ENCODE assay signal across 1 cellular context in the genomic region with DNA sequence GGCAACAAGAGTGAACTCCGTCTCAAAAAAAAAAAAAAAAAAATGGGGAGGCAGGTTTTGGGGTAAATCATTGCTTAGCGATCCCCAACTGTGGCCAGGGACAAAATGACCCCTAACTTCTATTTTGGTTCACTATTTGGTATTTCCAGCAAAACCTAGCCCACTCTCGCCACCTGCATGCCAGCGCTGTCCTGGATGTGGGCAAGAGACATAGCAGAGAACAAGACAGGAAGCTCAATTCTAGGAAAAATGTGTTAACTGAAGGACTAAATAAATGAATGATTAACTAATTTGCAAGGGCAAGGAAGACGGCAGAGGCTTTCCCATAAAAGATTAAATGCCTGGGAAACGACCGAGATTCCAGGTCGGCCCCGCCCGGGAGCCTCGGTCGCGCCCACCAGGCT.
TF ChIP-seq lines count a peak whose summit lies in the region.

No MANE protein-coding gene starts in this region.

TF ChIP-seq in SK-N-SH, 30 proteins besides CTCF, POLR2A, EP300 and RAD21 (continued from another document):
- TF ChIP-seq, protein P1, sequence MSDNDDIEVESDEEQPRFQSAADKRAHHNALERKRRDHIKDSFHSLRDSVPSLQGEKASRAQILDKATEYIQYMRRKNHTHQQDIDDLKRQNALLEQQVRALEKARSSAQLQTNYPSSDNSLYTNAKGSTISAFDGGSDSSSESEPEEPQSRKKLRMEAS (IDR thresholded peaks at IDR 0.05; ENCODE audit: low read depth) = no peak
- no peak for TF ChIP-seq NRF1 (IDR thresholded peaks at IDR 0.05; ENCODE audit: low read depth, low read length)
- TF ChIP-seq, protein P2, sequence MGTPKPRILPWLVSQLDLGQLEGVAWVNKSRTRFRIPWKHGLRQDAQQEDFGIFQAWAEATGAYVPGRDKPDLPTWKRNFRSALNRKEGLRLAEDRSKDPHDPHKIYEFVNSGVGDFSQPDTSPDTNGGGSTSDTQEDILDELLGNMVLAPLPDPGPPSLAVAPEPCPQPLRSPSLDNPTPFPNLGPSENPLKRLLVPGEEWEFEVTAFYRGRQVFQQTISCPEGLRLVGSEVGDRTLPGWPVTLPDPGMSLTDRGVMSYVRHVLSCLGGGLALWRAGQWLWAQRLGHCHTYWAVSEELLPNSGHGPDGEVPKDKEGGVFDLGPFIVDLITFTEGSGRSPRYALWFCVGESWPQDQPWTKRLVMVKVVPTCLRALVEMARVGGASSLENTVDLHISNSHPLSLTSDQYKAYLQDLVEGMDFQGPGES (IDR thresholded peaks at IDR 0.05; ENCODE audit: low read depth, low read length) = no peak
